Comparison of ENCODE assay signal across 20 cellular contexts in the genomic region with DNA sequence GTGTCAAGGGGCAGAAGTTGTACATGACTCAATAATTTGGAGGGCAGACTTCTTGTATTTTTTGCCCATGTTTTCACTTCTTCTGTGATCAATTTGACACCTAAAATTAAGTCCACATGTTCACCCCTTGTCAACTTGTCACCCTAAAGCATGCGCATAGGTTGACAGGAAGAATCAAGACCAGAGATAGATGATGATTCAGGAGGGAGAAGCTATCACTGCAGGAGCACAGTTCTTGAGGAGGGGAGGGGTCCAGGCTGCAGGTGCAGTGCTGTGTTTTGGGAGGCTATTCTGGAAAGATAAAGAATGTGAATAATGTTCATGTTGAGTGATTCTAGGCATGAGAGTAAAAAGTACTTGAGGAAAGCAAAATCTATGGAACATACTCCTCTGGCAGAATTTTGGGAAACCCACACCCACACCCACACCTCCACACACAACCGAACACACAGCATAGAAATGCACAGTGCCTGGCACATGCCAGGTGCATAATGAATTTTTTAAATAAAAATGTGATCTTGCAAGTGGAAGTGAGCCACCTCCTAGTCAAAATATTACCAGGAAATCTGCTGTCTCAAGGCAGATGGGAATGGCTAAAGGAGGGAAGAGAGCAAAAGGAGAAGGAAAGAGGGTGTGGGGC.
"Had no signal": no experiment of that assay in that cellular context is flagged by ENCODE, and none has a peak within 500 bp of the region (broad histone marks: within the 10 kb centered on the region; RNA-seq: fewer than 3 reads in every experiment).

No MANE protein-coding gene starts in this region.

- H3K36me3 ChIP-seq: adrenal gland, gastroesophageal sphincter, right atrium auricular region, spleen, transverse colon had no signal

- H3K9me3 ChIP-seq: adrenal gland, gastroesophageal sphincter, right atrium auricular region, spleen, testis, transverse colon had no signal

- DNase-seq: activated B cell treated with CpG ODN at 0.5 μM for 24 hours; activated CD4-positive, alpha-beta T cell treated with anti-CD3 and anti-CD28 coated beads, Interleukin-2, amount 50 U/mL, for 4 hours; activated CD8-positive, alpha-beta memory T cell treated with anti-CD3 and anti-CD28 coated beads for 24 hours; activated effector memory CD4-positive, alpha-beta T cell treated with anti-CD3 and anti-CD28 coated beads, Interleukin-2, amount 50 U/mL, for 16 hours; activated naive CD4-positive, alpha-beta T cell treated with anti-CD3 and anti-CD28 coated beads for 36 hours; activated naive CD8-positive, alpha-beta T cell treated with anti-CD3 and anti-CD28 coated beads for 36 hours; aorta; effector memory CD8-positive, alpha-beta T cell; erythroblast; naive B cell; spleen; stimulated activated naive CD8-positive, alpha-beta T cell treated with anti-CD3 and anti-CD28 coated beads, Interleukin-15, Interleukin-2, amounts not matched to agents 100 U/mL and 50 U/mL, for 24 hours; T-cell had no signal

- ATAC-seq: effector memory CD8-positive, alpha-beta T cell; gastroesophageal sphincter; stimulated activated naive CD8-positive, alpha-beta T cell treated with anti-CD3 and anti-CD28 coated beads, Interleukin-15, Interleukin-2, amounts not matched to agents 100 U/mL and 50 U/mL, for 24 hours; T-cell had no signal

- H3K27ac ChIP-seq: adrenal gland, coronary artery, gastroesophageal sphincter, hepatocyte, right atrium auricular region, spleen, testis, transverse colon had no signal

- H3K4me3 ChIP-seq: adrenal gland, coronary artery, gastroesophageal sphincter, hepatocyte, right atrium auricular region, spleen, testis, transverse colon had no signal

- H3K27me3 ChIP-seq: adrenal gland, hepatocyte, right atrium auricular region, testis, transverse colon had no signal

- H3K4me1 ChIP-seq: gastroesophageal sphincter, spleen, transverse colon had no signal
